ENCODE assay signal across 1 cellular context in the genomic region with DNA sequence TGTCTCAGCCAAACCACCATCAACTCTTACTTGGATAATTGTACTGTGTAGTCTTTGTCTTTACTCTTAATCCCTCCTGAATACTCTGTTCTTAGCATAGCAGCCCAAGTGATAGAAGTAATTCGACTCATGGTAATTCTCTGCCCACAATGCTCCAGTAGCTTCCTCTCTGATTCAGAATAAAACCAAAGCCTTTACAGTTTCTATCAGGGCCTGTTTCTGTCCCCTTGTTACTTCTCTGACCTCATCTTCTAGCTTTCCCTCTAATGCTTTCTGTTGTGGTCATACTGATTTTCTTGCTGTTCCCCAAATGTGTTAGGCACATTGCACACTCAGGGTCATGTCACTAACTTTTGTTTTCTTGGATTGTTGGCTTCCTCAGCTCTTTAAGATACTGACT.
A peak's percentile ranks its signal among the peaks of the same experiment; 100 is the strongest.
TF ChIP-seq lines count a peak whose summit lies in the region.

No MANE protein-coding gene starts in this region.

TF ChIP-seq in GM12878, 131 proteins besides CTCF, POLR2A, EP300 and RAD21 (continued from another document):
- TF ChIP-seq, protein P1, sequence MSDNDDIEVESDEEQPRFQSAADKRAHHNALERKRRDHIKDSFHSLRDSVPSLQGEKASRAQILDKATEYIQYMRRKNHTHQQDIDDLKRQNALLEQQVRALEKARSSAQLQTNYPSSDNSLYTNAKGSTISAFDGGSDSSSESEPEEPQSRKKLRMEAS (IDR thresholded peaks at IDR 0.05; ENCODE audit: low read depth, low read length), result no peak
- TF ChIP-seq TCF7 (IDR thresholded peaks at IDR 0.05; ENCODE audit: borderline replicate concordance) (no peak), HCFC1 (IDR thresholded peaks at IDR 0.05; ENCODE audit: low read length) (no peak), IKZF2 (IDR thresholded peaks at IDR 0.05) (peak; percentile 43 to 63; a peak in 2 of 4 replicates), REST (IDR thresholded peaks at IDR 0.05; ENCODE audit: low read depth, low read length) (no peak), ZSCAN29 (IDR thresholded peaks at IDR 0.05) (no peak), GATAD2B (conservative IDR thresholded peaks at IDR 0.05; ENCODE audit: low read depth) (no peak), HDGF (IDR thresholded peaks at IDR 0.05) (no peak)
